Comparison of ENCODE assay signal across 1 cellular context in the genomic region with DNA sequence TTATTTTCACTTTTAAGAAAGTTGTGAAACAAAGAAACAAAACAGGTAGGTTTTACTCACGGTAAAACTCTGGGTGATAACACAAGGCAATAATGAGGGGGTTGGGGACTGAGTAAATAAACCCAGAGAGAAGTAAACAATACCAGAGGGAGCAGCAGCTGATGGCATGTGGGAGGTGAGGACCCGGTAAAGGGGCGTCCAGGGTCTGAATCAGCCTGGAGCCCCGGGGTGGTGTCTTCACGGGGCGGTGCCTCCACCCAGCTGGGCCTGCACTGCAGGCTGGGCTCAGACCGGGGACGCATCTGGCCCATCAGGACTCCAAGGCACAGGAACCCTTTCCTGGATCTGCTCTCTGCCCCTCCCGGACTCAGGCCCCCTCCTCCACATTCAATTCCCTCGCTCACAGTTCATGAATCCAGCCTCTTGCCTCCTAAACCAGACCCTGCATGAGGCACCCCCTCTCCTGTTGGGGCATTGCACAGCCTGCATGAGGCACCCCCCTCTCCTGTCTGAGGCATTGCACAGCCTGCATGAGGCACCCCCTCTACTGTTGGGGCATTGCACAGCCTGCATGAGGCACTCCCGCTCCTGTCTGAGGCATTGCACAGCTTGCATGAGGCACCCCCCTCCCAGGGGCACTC.
TF ChIP-seq lines count a peak whose summit lies in the region.

No MANE protein-coding gene starts in this region.

TF ChIP-seq in HepG2, 621 proteins besides CTCF, POLR2A, EP300 and RAD21 (continued from another document):
- TF ChIP-seq, protein P1, sequence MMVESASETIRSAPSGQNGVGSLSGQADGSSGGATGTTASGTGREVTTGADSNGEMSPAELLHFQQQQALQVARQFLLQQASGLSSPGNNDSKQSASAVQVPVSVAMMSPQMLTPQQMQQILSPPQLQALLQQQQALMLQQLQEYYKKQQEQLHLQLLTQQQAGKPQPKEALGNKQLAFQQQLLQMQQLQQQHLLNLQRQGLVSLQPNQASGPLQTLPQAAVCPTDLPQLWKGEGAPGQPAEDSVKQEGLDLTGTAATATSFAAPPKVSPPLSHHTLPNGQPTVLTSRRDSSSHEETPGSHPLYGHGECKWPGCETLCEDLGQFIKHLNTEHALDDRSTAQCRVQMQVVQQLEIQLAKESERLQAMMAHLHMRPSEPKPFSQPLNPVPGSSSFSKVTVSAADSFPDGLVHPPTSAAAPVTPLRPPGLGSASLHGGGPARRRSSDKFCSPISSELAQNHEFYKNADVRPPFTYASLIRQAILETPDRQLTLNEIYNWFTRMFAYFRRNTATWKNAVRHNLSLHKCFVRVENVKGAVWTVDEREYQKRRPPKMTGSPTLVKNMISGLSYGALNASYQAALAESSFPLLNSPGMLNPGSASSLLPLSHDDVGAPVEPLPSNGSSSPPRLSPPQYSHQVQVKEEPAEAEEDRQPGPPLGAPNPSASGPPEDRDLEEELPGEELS (CRISPR knock-in tag; IDR thresholded peaks at IDR 0.05): 0 out of 2 replicates have a peak, but pooled peaks have one; percentile 29
- TF ChIP-seq ZNF34 (CRISPR knock-in tag; IDR thresholded peaks at IDR 0.05; ENCODE audit: borderline replicate concordance) (no peak), FOXP1 (IDR thresholded peaks at IDR 0.05) (no peak), FOXP1 (CRISPR knock-in tag; IDR thresholded peaks at IDR 0.05) (peak; percentile 44; the same call in 1 of the 2 replicates)
- TF ChIP-seq, protein P2, sequence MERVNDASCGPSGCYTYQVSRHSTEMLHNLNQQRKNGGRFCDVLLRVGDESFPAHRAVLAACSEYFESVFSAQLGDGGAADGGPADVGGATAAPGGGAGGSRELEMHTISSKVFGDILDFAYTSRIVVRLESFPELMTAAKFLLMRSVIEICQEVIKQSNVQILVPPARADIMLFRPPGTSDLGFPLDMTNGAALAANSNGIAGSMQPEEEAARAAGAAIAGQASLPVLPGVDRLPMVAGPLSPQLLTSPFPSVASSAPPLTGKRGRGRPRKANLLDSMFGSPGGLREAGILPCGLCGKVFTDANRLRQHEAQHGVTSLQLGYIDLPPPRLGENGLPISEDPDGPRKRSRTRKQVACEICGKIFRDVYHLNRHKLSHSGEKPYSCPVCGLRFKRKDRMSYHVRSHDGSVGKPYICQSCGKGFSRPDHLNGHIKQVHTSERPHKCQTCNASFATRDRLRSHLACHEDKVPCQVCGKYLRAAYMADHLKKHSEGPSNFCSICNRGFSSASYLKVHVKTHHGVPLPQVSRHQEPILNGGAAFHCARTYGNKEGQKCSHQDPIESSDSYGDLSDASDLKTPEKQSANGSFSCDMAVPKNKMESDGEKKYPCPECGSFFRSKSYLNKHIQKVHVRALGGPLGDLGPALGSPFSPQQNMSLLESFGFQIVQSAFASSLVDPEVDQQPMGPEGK (CRISPR knock-in tag; IDR thresholded peaks at IDR 0.05): peak; percentile 21; the same call in 1 of the 2 replicates
- TF ChIP-seq, protein P3, sequence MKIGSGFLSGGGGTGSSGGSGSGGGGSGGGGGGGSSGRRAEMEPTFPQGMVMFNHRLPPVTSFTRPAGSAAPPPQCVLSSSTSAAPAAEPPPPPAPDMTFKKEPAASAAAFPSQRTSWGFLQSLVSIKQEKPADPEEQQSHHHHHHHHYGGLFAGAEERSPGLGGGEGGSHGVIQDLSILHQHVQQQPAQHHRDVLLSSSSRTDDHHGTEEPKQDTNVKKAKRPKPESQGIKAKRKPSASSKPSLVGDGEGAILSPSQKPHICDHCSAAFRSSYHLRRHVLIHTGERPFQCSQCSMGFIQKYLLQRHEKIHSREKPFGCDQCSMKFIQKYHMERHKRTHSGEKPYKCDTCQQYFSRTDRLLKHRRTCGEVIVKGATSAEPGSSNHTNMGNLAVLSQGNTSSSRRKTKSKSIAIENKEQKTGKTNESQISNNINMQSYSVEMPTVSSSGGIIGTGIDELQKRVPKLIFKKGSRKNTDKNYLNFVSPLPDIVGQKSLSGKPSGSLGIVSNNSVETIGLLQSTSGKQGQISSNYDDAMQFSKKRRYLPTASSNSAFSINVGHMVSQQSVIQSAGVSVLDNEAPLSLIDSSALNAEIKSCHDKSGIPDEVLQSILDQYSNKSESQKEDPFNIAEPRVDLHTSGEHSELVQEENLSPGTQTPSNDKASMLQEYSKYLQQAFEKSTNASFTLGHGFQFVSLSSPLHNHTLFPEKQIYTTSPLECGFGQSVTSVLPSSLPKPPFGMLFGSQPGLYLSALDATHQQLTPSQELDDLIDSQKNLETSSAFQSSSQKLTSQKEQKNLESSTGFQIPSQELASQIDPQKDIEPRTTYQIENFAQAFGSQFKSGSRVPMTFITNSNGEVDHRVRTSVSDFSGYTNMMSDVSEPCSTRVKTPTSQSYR (CRISPR knock-in tag; IDR thresholded peaks at IDR 0.05; ENCODE audit: borderline replicate concordance): peak; percentile 20; the same call in 1 of the 2 replicates
